In genomic region chr9:91192379-91192775, GRCh38 we compare ENCODE assay signal across 8 cellular contexts.
DNase-seq lines count a peak whose midpoint lies in the region; ATAC-seq and TF ChIP-seq lines count a peak whose summit lies in the region.

No MANE protein-coding gene starts in this region.

- H3K4me3 Mint-ChIP-seq in type B pancreatic cell = peak overlapping the region; percentile 78

- WGBS in liver = 55% methylated on average over 3 of the region's 3 CpGs

- H3K9me3 Mint-ChIP-seq in activated naive CD4-positive, alpha-beta T cell treated with anti-CD3 and anti-CD28 coated beads, Interleukin-2, amount 50 U/mL, for 72 hours = peaks cover 4 to 20% of the 10 kb centered on the region in 2 donors
- H3K9me3 Mint-ChIP-seq in type B pancreatic cell = peaks cover 11% of the 10 kb centered on the region

- no peak for ATAC-seq in activated naive CD4-positive, alpha-beta T cell treated with anti-CD3 and anti-CD28 coated beads, Interleukin-2, amount 50 U/mL, for 72 hours
- ATAC-seq in HG02852 (IDR thresholded peaks at IDR 0.05; ENCODE audit: unreplicated experiment) (no peak), GM21390 (IDR thresholded peaks at IDR 0.05; ENCODE audit: unreplicated experiment) (no peak), HG03045 (IDR thresholded peaks at IDR 0.05; ENCODE audit: unreplicated experiment) (no peak)

- no peaks in the 10 kb centered on the region for H3K36me3 ChIP-seq in liver (ENCODE audit: control insufficient read depth in 4 of 4, insufficient read depth in 3 of 4, low read depth in 1 of 4, low read length in 3 of 4)

- no peaks in the 10 kb centered on the region for H3K27me3 ChIP-seq in liver (ENCODE audit: control insufficient read depth in 4 of 4, insufficient read depth in 4 of 4, low read length in 3 of 4)

- H3K4me1 Mint-ChIP-seq in type B pancreatic cell (ENCODE audit: unreplicated experiment) = peaks cover 29% of the 10 kb centered on the region

- H3K27ac ChIP-seq in liver (ENCODE audit: low read depth in 1 of 2, low read length in 2 of 2) = peak overlapping the region; percentile 98 to 99

- TF ChIP-seq CTCF in liver (IDR thresholded peaks at IDR 0.05; ENCODE audit: low read depth, low read length, missing input control) (no peak), type B pancreatic cell (conservative IDR thresholded peaks at IDR 0.05) (no peak)

- H3K9ac ChIP-seq in liver (ENCODE audit: low read depth in 1 of 2, low read length in 2 of 2) = peak overlapping the region; percentile 40 to 97

- TF ChIP-seq RAD21 in liver (IDR thresholded peaks at IDR 0.05) = peak in 1 of 2 donors; percentile 11

- peak overlapping the region; percentile 94 to 97 for H3K27ac Mint-ChIP-seq in activated naive CD4-positive, alpha-beta T cell treated with anti-CD3 and anti-CD28 coated beads, Interleukin-2, amount 50 U/mL, for 72 hours
- H3K27ac Mint-ChIP-seq in type B pancreatic cell = peak overlapping the region; percentile 93

- peaks cover 9 to 31% (median 14%) of the 10 kb centered on the region in 4 donors for H3K4me1 ChIP-seq in liver (ENCODE audit: control insufficient read depth in 4 of 4, insufficient read depth in 4 of 4, low read length in 3 of 4)

- H3K36me3 Mint-ChIP-seq in activated naive CD4-positive, alpha-beta T cell treated with anti-CD3 and anti-CD28 coated beads, Interleukin-2, amount 50 U/mL, for 72 hours = peaks cover 32 to 40% of the 10 kb centered on the region in 2 donors
- H3K36me3 Mint-ChIP-seq in type B pancreatic cell = no peaks in the 10 kb centered on the region

- H3K27me3 Mint-ChIP-seq in type B pancreatic cell = no peaks in the 10 kb centered on the region

- no peaks in the 10 kb centered on the region for H3K9me3 ChIP-seq in liver (ENCODE audit: control insufficient read depth in 4 of 4, low read length in 3 of 4)

- no peak overlapping the region for H3K4me3 ChIP-seq in liver (ENCODE audit: low read depth in 1 of 3, low read length in 3 of 3)

- DNase-seq in stimulated activated CD4-positive, alpha-beta T cell treated with anti-CD3 and anti-CD28 coated beads, Interleukin-4, amount 100 ng/mL, for 24 hours = peak; percentile 31
- DNase-seq in stimulated activated CD4-positive, alpha-beta T cell treated with anti-CD3 and anti-CD28 coated beads, Interleukin-4, amount 100 ng/mL, for 4 hours = no peak
- DNase-seq in activated naive CD4-positive, alpha-beta T cell treated with anti-CD3 and anti-CD28 coated beads, Interleukin-2, amount 50 U/mL, for 72 hours (ENCODE audit: low spot score in 2 of 2) = no peak
- no peak for DNase-seq in type B pancreatic cell (ENCODE audit: extremely low spot score, unreplicated experiment)

TF ChIP-seq in liver, 16 proteins besides CTCF, POLR2A, EP300 and RAD21:
- TF ChIP-seq SP1 (IDR thresholded peaks at IDR 0.05) (no peak), YY1 (IDR thresholded peaks at IDR 0.05) (no peak), JUND (IDR thresholded peaks at IDR 0.05) (no peak), TAF1 (conservative IDR thresholded peaks at IDR 0.05) (no peak), GABPA (IDR thresholded peaks at IDR 0.05 in 1 of 2, conservative IDR thresholded peaks at IDR 0.05 in 1 of 2) (no peak), FOXA1 (IDR thresholded peaks at IDR 0.05) (no peak), ZBTB33 (IDR thresholded peaks at IDR 0.05) (no peak), FOXA2 (IDR thresholded peaks at IDR 0.05) (no peak), MAX (IDR thresholded peaks at IDR 0.05) (no peak), NR2F2 (IDR thresholded peaks at IDR 0.05) (no peak), ATF3 (IDR thresholded peaks at IDR 0.05) (no peak)
